Comparison of ENCODE assay signal across 11 cellular contexts in the genomic region with DNA sequence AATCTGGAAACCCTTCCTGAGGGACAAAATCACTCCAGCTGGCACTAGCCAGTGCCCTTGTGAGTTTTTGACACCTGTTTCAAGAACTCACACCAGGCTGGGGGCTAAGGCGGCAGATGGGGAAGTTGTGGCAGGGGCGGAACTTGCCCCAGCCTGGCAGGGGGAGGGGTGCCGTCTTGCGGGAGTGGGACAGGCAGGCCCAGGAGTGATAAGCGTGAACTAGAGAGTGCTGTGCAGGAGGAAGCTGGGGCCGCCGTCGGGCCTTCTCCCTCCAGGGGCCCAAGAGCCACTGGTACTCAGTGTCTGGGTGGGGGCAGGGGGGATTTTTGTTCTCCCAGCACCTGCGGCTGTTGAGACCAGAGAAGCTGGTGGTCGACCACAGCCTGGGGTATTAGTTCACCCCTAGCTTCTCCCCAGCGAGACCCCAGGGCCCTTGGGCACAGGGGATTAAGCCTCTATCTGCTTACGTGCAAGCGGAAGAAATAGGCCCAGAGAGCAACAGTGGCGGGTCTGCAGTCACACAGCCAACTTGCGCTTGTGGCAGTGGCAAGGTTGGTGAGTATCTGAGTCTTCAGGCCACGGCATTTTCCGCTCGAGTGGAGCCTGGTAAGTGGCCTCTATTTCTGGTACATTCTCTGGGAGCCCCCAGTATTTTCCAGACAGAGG. TPM values are rescaled to one million over a fixed set of nuclear protein-coding genes. Genes with fewer than 3 reads are reported as not detected.
DNase-seq lines count a peak whose midpoint lies in the region; ATAC-seq lines count a peak whose summit lies in the region.
"Had no signal": no experiment of that assay in that cellular context is flagged by ENCODE, and none has a peak within 500 bp of the region (broad histone marks: within the 10 kb centered on the region; RNA-seq: fewer than 3 reads in every experiment).

No MANE protein-coding gene starts in this region.

- peak in 73 of 76 experiments; percentile 17 to 88 (median 69) for DNase-seq in HUDEP-2 (lab: John Stamatoyannopoulos, UW; ENCODE audit: unreplicated experiment in 76 of 76)
- DNase-seq in caudate nucleus (lab: John Stamatoyannopoulos, UW) = peak in 21 of 61 donors; percentile 3 to 45 (median 25)
- peak; percentile 65 for DNase-seq in pons (ENCODE audit: low spot score)
- DNase-seq in T1000 (lab: John Stamatoyannopoulos, UW) = no peak
- no peak for DNase-seq in DMS79 (lab: John Stamatoyannopoulos, UW)
- no peak for DNase-seq in activated naive CD4-positive, alpha-beta T cell treated with anti-CD3 and anti-CD28 coated beads, Interleukin-2, amount 50 U/mL, for 72 hours (ENCODE audit: low spot score in 2 of 2)
- no peak for DNase-seq in NCI-H748 (lab: John Stamatoyannopoulos, UW; ENCODE audit: unreplicated experiment)
- DNase-seq: activated CD4-positive, alpha-beta T cell treated with anti-CD3 and anti-CD28 coated beads for 4 hours; brain microvascular endothelial cell; NCI-H187 treated with DMSO at 0.1 percent for 48 hours had no signal

- H3K36me3 Mint-ChIP-seq in activated naive CD4-positive, alpha-beta T cell treated with anti-CD3 and anti-CD28 coated beads, Interleukin-2, amount 50 U/mL, for 72 hours = no peaks in the 10 kb centered on the region

- H3K27ac Mint-ChIP-seq in activated naive CD4-positive, alpha-beta T cell treated with anti-CD3 and anti-CD28 coated beads, Interleukin-2, amount 50 U/mL, for 72 hours = no peak overlapping the region

- H3K9me3 Mint-ChIP-seq in activated naive CD4-positive, alpha-beta T cell treated with anti-CD3 and anti-CD28 coated beads, Interleukin-2, amount 50 U/mL, for 72 hours = no peaks in the 10 kb centered on the region

- peak; percentile 38 for ATAC-seq in GM18867 (IDR thresholded peaks at IDR 0.05; ENCODE audit: unreplicated experiment)
- no peak for ATAC-seq in activated naive CD4-positive, alpha-beta T cell treated with anti-CD3 and anti-CD28 coated beads, Interleukin-2, amount 50 U/mL, for 72 hours

- H3K27ac ChIP-seq in caudate nucleus (ENCODE audit: low read depth, low read length) = peak overlapping the region; percentile 48
- H3K27ac ChIP-seq: brain microvascular endothelial cell had no signal

RNA-seq across cellular contexts. Expression of a gene that starts 40.1 kb away (rescaled TPM):
- total RNA-seq in activated naive CD4-positive, alpha-beta T cell treated with anti-CD3 and anti-CD28 coated beads, Interleukin-2, amount 50 U/mL, for 72 hours = 1 to 10 TPM; 5.7 to 8.8 TPM

Comparison
In these comparisons a context has a peak if more than half of its experiments do, and no peak if none do; other contexts are left out.
1. DNase-seq: peak in HUDEP-2 (73 of 76) and pons (single experiment); none in T1000 (single experiment), DMS79 (single experiment), activated naive CD4-positive, alpha-beta T cell treated with anti-CD3 and anti-CD28 coated beads, Interleukin-2, amount 50 U/mL, for 72 hours (0 of 2) and NCI-H748 (single experiment).